Comparison of ENCODE assay signal across 1 cellular context in the genomic region with DNA sequence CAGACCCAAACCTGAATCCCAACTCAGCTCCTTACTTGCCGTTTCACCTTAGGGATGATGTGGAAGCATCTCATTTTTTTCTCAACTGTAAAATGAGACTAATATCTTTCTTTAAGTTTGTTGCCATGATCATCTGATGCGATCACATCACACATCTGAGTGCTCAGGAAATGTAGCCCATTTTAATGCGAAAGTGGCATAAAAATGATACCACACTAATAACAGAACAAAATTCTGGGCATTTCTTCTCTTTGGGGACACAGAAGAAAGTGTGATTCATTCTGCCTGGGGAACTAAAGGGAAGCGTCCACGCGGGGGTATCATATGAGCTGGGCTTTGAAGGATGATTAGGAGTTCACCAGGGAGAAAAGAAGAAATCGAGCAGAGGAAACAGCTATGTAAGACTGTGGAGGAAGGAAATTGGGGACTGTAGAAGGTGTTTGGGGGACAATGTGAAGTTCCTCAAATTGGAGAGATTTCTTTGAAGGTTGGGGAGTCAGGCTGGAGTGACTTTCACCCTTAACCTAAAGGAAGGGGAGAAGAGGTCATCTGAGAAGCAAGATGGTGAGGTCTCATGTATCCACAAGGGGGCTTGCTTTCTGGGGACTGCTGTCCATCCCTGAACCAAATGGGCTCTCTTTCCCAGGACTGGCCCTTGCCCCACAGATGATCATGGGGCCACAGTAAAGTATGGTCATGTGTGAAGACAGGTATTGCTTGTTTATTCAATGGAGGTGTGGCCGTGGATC.
TF ChIP-seq lines count a peak whose summit lies in the region.

No MANE protein-coding gene starts in this region.

TF ChIP-seq in SK-N-SH, 30 proteins besides CTCF, POLR2A, EP300 and RAD21 (continued from another document):
- no peak for TF ChIP-seq REST (IDR thresholded peaks at IDR 0.05; ENCODE audit: low read depth, low read length)
- TF ChIP-seq SMC3 (IDR thresholded peaks at IDR 0.05; ENCODE audit: low read depth, low read length), result no peak
- no peak for TF ChIP-seq RFX5 (IDR thresholded peaks at IDR 0.05; ENCODE audit: low read length)
- TF ChIP-seq, protein P1, sequence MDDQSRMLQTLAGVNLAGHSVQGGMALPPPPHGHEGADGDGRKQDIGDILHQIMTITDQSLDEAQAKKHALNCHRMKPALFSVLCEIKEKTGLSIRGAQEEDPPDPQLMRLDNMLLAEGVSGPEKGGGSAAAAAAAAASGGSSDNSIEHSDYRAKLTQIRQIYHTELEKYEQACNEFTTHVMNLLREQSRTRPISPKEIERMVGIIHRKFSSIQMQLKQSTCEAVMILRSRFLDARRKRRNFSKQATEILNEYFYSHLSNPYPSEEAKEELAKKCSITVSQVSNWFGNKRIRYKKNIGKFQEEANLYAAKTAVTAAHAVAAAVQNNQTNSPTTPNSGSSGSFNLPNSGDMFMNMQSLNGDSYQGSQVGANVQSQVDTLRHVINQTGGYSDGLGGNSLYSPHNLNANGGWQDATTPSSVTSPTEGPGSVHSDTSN (IDR thresholded peaks at IDR 0.05), result no peak
- no peak for TF ChIP-seq YY1 (IDR thresholded peaks at IDR 0.05; ENCODE audit: low read depth)
- TF ChIP-seq TCF12 (IDR thresholded peaks at IDR 0.05), result no peak
- TF ChIP-seq, protein P2, sequence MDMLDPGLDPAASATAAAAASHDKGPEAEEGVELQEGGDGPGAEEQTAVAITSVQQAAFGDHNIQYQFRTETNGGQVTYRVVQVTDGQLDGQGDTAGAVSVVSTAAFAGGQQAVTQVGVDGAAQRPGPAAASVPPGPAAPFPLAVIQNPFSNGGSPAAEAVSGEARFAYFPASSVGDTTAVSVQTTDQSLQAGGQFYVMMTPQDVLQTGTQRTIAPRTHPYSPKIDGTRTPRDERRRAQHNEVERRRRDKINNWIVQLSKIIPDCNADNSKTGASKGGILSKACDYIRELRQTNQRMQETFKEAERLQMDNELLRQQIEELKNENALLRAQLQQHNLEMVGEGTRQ (IDR thresholded peaks at IDR 0.05; ENCODE audit: borderline replicate concordance, low read depth, low read length), result no peak
- TF ChIP-seq, protein P3, sequence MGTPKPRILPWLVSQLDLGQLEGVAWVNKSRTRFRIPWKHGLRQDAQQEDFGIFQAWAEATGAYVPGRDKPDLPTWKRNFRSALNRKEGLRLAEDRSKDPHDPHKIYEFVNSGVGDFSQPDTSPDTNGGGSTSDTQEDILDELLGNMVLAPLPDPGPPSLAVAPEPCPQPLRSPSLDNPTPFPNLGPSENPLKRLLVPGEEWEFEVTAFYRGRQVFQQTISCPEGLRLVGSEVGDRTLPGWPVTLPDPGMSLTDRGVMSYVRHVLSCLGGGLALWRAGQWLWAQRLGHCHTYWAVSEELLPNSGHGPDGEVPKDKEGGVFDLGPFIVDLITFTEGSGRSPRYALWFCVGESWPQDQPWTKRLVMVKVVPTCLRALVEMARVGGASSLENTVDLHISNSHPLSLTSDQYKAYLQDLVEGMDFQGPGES (IDR thresholded peaks at IDR 0.05; ENCODE audit: low read depth, low read length), result no peak
- no peak for TF ChIP-seq NFIC (IDR thresholded peaks at IDR 0.05; ENCODE audit: borderline replicate concordance)
